18 cellular contexts compared by ENCODE assay signal in genomic region chrX:72576161-72576896, GRCh38.
A peak's percentile ranks its signal among the peaks of the same experiment; 100 is the strongest.
DNase-seq lines count a peak whose midpoint lies in the region; ATAC-seq and TF ChIP-seq lines count a peak whose summit lies in the region.
"Had no signal": no experiment of that assay in that cellular context is flagged by ENCODE, and none has a peak within 500 bp of the region (broad histone marks: within the 10 kb centered on the region; RNA-seq: fewer than 3 reads in every experiment).

No MANE protein-coding gene starts in this region.

- no peak for ATAC-seq in HG02678 (IDR thresholded peaks at IDR 0.05; ENCODE audit: unreplicated experiment)
- ATAC-seq: stimulated activated effector memory CD8-positive, alpha-beta T cell treated with anti-CD3 and anti-CD28 coated beads, Interleukin-12 subunit alpha, Interleukin-12 subunit beta, amount 100 ng/mL, for 72 hours had no signal

- H3K4me3 ChIP-seq in ACC112 (ENCODE audit: low read depth, low read length) (no peak overlapping the region), fibroblast of mammary gland (ENCODE audit: control insufficient read depth, low read depth, low read length) (no peak overlapping the region)
- H3K4me3 ChIP-seq: esophagus muscularis mucosa, Peyer's patch, prostate gland, uterus had no signal

- no peaks in the 10 kb centered on the region for H3K36me3 ChIP-seq in ACC112 (ENCODE audit: insufficient read depth, low read length)
- H3K36me3 ChIP-seq: Peyer's patch, prostate gland, uterus had no signal

- peak overlapping the region; percentile 53; the same call in 1 of the 2 replicates for H3K27ac ChIP-seq in ACC112 (ENCODE audit: low read depth, low read length)
- H3K27ac ChIP-seq: esophagus muscularis mucosa, Peyer's patch, prostate gland, uterus had no signal

- peaks cover 7% of the 10 kb centered on the region for H3K79me2 ChIP-seq in ACC112 (ENCODE audit: control insufficient read depth, insufficient read depth, low read length, unreplicated experiment)

- peaks cover 14% of the 10 kb centered on the region for H3K4me1 ChIP-seq in ACC112 (ENCODE audit: control insufficient read depth, insufficient read depth, low read length, unreplicated experiment)
- H3K4me1 ChIP-seq: Peyer's patch, prostate gland, uterus had no signal

- DNase-seq in HS-5 (ENCODE audit: low read depth) (peak; percentile 25), SKM-1 (lab: John Stamatoyannopoulos, UW; ENCODE audit: unreplicated experiment) (peak; percentile 5), fibroblast of mammary gland (ENCODE audit: low read depth) (peak; percentile 85), DMS 273 treated with DMSO at 0.1 percent for 48 hours (lab: John Stamatoyannopoulos, UW) (no peak), RPMI8226 (no peak), DMS 273 (lab: John Stamatoyannopoulos, UW; ENCODE audit: unreplicated experiment) (no peak)
- DNase-seq: activated naive CD4-positive, alpha-beta T cell treated with anti-CD3 and anti-CD28 coated beads for 36 hours; DMS79 treated with DMSO at 0.1 percent for 48 hours; NCI-H1092; NCI-H2227 treated with DMSO at 0.1 percent for 48 hours; Peyer's patch; stimulated activated CD4-positive, alpha-beta T cell treated with anti-CD3 and anti-CD28 coated beads, Interleukin-2, amount 100 ng/mL, for 48 hours; uterus had no signal

- H3K27me3 ChIP-seq in ACC112 (ENCODE audit: insufficient read depth, low read length), result no peaks in the 10 kb centered on the region
- H3K27me3 ChIP-seq: esophagus muscularis mucosa, Peyer's patch, uterus had no signal

- H2AFZ ChIP-seq in ACC112 (ENCODE audit: low read length, unreplicated experiment), result no peak overlapping the region

- TF ChIP-seq CTCF in fibroblast of mammary gland (conservative IDR thresholded peaks at IDR 0.05; ENCODE audit: control insufficient read depth, insufficient read depth, low read depth, low read length), result no peak

Comparison
In these comparisons a context has a peak if more than half of its experiments do, and no peak if none do; other contexts are left out.
1. DNase-seq: peak in HS-5 (single experiment), SKM-1 (single experiment) and fibroblast of mammary gland (single experiment); none in DMS 273 treated with DMSO at 0.1 percent for 48 hours (single experiment), RPMI8226 (single experiment) and DMS 273 (single experiment).